Comparison of ENCODE assay signal across 21 cellular contexts in the genomic region with DNA sequence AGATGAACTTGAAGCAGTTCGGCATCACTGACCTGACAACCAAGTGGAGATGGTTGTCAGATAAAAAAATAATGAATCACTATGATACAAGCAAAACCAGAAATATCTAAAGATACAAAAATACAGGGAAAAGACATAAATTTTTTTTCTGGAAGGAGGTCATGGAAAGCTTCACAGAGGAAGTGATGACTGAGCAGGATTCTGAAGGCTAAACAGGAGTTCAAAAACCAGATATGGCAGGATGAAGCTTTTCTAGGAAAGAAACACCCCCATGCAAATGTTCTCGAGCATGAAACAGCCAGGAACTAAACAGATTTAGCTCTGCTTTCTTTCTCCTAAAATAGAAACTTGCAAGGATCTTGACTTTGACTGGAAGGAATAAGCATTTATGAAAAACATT.
DNase-seq lines count a peak whose midpoint lies in the region; ATAC-seq, FAIRE-seq and TF ChIP-seq lines count a peak whose summit lies in the region.
"Had no signal": no experiment of that assay in that cellular context is flagged by ENCODE, and none has a peak within 500 bp of the region (broad histone marks: within the 10 kb centered on the region; RNA-seq: fewer than 3 reads in every experiment).

No MANE protein-coding gene starts in this region.

- ATAC-seq in WTC11, result peak; percentile 57
- ATAC-seq: left cardiac atrium, T-cell had no signal

- no peak overlapping the region for H4K8ac ChIP-seq in mesendoderm (ENCODE audit: low read depth, low read length)

- no peaks in the 10 kb centered on the region for H3K27me3 Mint-ChIP-seq in WTC11 (ENCODE audit: low read depth)
- H3K27me3 Mint-ChIP-seq: activated CD4-positive, alpha-beta T cell treated with anti-CD3 and anti-CD28 coated beads, Interleukin-2, amount 10 ng/mL, durations not matched to agents 24 days and 14 days; B cell had no signal

- H3K27me3 ChIP-seq in skeletal muscle satellite cell (ENCODE audit: control insufficient read depth, insufficient read depth, low read length) (no peaks in the 10 kb centered on the region), mesendoderm (ENCODE audit: insufficient read depth, low read length, poor library complexity) (no peaks in the 10 kb centered on the region)
- H3K27me3 ChIP-seq: cardiac muscle cell had no signal

- H4K5ac ChIP-seq in mesendoderm (ENCODE audit: low read length), result no peak overlapping the region

- TF ChIP-seq CTCF in WTC11 (IDR thresholded peaks at IDR 0.05) (no peak), fibroblast of pulmonary artery (IDR thresholded peaks at IDR 0.05; ENCODE audit: low read length, missing control alignments) (no peak)

- H3K79me2 ChIP-seq in mesendoderm (ENCODE audit: control insufficient read depth, insufficient read depth, low read length), result no peaks in the 10 kb centered on the region

- CTCF ChIA-PET in WTC11 (lab: Charles Lee), result interaction anchor here (1.2 kb wide), 1 partner anchor 16 kb away, joined by 4 read pairs; no protein-coding TSS in a partner anchor

- H3K36me3 ChIP-seq in skeletal muscle satellite cell (ENCODE audit: insufficient read depth, low read length) (peaks cover 25% of the 10 kb centered on the region), mesendoderm (ENCODE audit: control insufficient read depth, insufficient read depth, low read length) (no peaks in the 10 kb centered on the region)
- H3K36me3 ChIP-seq: cardiac muscle cell had no signal

- no peak overlapping the region for H2BK5ac ChIP-seq in mesendoderm (ENCODE audit: low read length)

- peaks cover 20% of the 10 kb centered on the region for H3K9me3 Mint-ChIP-seq in WTC11
- H3K9me3 Mint-ChIP-seq: activated T-helper 2 cell treated with anti-CD3 and anti-CD28 coated beads, Interferon-gamma antibody, Interleukin-2, Interleukin-4, amounts not matched to agents 10 μg/mL and 5 μg/mL and 100 μg/mL, durations not matched to agents 14 hours and 24 hours and 36 hours; nephron had no signal

- H3K4ac ChIP-seq in mesendoderm (ENCODE audit: low read depth, low read length), result no peak overlapping the region

- H3K27ac ChIP-seq in mesendoderm (ENCODE audit: low read depth, low read length), result no peak overlapping the region
- H3K27ac ChIP-seq: cardiac muscle cell had no signal

- H3K23ac ChIP-seq in mesendoderm (ENCODE audit: low read length), result no peak overlapping the region

- peak overlapping the region; percentile 14 for H3K4me3 Mint-ChIP-seq in WTC11
- H3K4me3 Mint-ChIP-seq: activated CD4-positive, alpha-beta T cell treated with anti-CD3 and anti-CD28 coated beads, Interleukin-2, amount 10 ng/mL, durations not matched to agents 24 days and 14 days; B cell; nephron; T-cell had no signal

- DNase-seq in HT1080 (ENCODE audit: low read depth) (peak; percentile 22), WTC11 (ENCODE audit: low spot score) (no peak), fibroblast of pulmonary artery (ENCODE audit: low read depth) (peak; percentile 47), putamen (ENCODE audit: low spot score) (no peak), NCI-H226 (no peak), GM19239 (ENCODE audit: insufficient read length, low spot score) (no peak), mesendoderm (no peak)
- DNase-seq: activated CD4-positive, alpha-beta T cell treated with anti-CD3 and anti-CD28 coated beads, Interleukin-2, amount 10 ng/mL, durations not matched to agents 24 days and 14 days; activated CD8-positive, alpha-beta memory T cell treated with anti-CD3 and anti-CD28 coated beads, Interleukin-2, amount 50 U/mL, for 4 hours; COR-L47; left cardiac atrium; MM.1S; NCI-H146; NCI-H526 treated with DMSO at 0.1 percent for 48 hours; T-cell had no signal

- peaks cover 22% of the 10 kb centered on the region for H3K36me3 Mint-ChIP-seq in WTC11

- H3K4me3 ChIP-seq in fibroblast of pulmonary artery (replicated peaks; ENCODE audit: low read depth, low read length), result no peak overlapping the region
- H3K4me3 ChIP-seq in skeletal muscle satellite cell (ENCODE audit: low read length), result no peak overlapping the region
- no peak overlapping the region for H3K4me3 ChIP-seq in mesendoderm (ENCODE audit: low read length)
- H3K4me3 ChIP-seq: cardiac muscle cell had no signal

- H3K4me1 Mint-ChIP-seq in WTC11, result peaks cover 26% of the 10 kb centered on the region
- H3K4me1 Mint-ChIP-seq: B cell, nephron had no signal

- H2BK120ac ChIP-seq in mesendoderm (ENCODE audit: low read depth, low read length), result no peak overlapping the region

- H2AK5ac ChIP-seq in mesendoderm (ENCODE audit: low read length), result no peak overlapping the region

- POLR2A ChIA-PET in WTC11 (lab: Charles Lee), result no interaction called here

- H3K27ac Mint-ChIP-seq in WTC11, result peak overlapping the region; percentile 91
- H3K27ac Mint-ChIP-seq: activated CD4-positive, alpha-beta T cell treated with anti-CD3 and anti-CD28 coated beads, Interleukin-2, amount 10 ng/mL, durations not matched to agents 24 days and 14 days; activated T-helper 2 cell treated with anti-CD3 and anti-CD28 coated beads, Interferon-gamma antibody, Interleukin-2, Interleukin-4, amounts not matched to agents 10 μg/mL and 5 μg/mL and 100 μg/mL, durations not matched to agents 14 hours and 24 hours and 36 hours; B cell; T-cell had no signal

- H3K18ac ChIP-seq in mesendoderm (ENCODE audit: low read length), result no peak overlapping the region

- no peaks in the 10 kb centered on the region for H3K9me3 ChIP-seq in skeletal muscle satellite cell (replicated peaks; ENCODE audit: low read length)

- H3K79me1 ChIP-seq in mesendoderm (ENCODE audit: low read length), result no peaks in the 10 kb centered on the region

- FAIRE-seq in GM19239 (lab: Jason Lieb, UNC), result no peak
- FAIRE-seq: urothelium cell line had no signal

- H3K56ac ChIP-seq in mesendoderm (ENCODE audit: low read length), result no peak overlapping the region

- H3K9ac ChIP-seq in skeletal muscle satellite cell (ENCODE audit: low read depth, low read length) (peak overlapping the region; percentile 55), mesendoderm (ENCODE audit: low read length) (no peak overlapping the region)

- H2BK15ac ChIP-seq in mesendoderm (replicated peaks; ENCODE audit: low read depth), result no peak overlapping the region

- no CpG with 5 or more reads among the region's 2 CpGs for WGBS in mesendoderm (ENCODE audit: extremely low coverage, insufficient coverage, low lambda C conversion rate)

- H3K4me1 ChIP-seq in skeletal muscle satellite cell (ENCODE audit: control insufficient read depth, insufficient read depth, low read length), result peaks cover 30% of the 10 kb centered on the region
- no peaks in the 10 kb centered on the region for H3K4me1 ChIP-seq in mesendoderm (ENCODE audit: control insufficient read depth, low read depth, low read length)

- H3K4me2 ChIP-seq in skeletal muscle satellite cell (ENCODE audit: low read length) (peak overlapping the region; percentile 54), mesendoderm (ENCODE audit: low read length) (no peak overlapping the region)

TF ChIP-seq in WTC11, 78 proteins besides CTCF, POLR2A, EP300 and RAD21 (continues in another document):
- TF ChIP-seq, protein P1, sequence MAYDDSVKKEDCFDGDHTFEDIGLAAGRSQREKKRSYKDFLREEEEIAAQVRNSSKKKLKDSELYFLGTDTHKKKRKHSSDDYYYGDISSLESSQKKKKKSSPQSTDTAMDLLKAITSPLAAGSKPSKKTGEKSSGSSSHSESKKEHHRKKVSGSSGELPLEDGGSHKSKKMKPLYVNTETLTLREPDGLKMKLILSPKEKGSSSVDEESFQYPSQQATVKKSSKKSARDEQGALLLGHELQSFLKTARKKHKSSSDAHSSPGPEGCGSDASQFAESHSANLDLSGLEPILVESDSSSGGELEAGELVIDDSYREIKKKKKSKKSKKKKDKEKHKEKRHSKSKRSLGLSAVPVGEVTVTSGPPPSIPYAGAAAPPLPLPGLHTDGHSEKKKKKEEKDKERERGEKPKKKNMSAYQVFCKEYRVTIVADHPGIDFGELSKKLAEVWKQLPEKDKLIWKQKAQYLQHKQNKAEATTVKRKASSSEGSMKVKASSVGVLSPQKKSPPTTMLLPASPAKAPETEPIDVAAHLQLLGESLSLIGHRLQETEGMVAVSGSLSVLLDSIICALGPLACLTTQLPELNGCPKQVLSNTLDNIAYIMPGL (CRISPR knock-in tag; IDR thresholded peaks at IDR 0.05), result no peak
- TF ChIP-seq GTF2I (CRISPR knock-in tag; conservative IDR thresholded peaks at IDR 0.05), result no peak
- no peak for TF ChIP-seq CDX4 (CRISPR knock-in tag; IDR thresholded peaks at IDR 0.05; ENCODE audit: borderline replicate concordance)
- no peak for TF ChIP-seq E2F1 (CRISPR knock-in tag; IDR thresholded peaks at IDR 0.05)
- TF ChIP-seq, protein P2, sequence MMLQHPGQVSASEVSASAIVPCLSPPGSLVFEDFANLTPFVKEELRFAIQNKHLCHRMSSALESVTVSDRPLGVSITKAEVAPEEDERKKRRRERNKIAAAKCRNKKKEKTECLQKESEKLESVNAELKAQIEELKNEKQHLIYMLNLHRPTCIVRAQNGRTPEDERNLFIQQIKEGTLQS (CRISPR knock-in tag; conservative IDR thresholded peaks at IDR 0.05), result no peak
- TF ChIP-seq, protein P3, sequence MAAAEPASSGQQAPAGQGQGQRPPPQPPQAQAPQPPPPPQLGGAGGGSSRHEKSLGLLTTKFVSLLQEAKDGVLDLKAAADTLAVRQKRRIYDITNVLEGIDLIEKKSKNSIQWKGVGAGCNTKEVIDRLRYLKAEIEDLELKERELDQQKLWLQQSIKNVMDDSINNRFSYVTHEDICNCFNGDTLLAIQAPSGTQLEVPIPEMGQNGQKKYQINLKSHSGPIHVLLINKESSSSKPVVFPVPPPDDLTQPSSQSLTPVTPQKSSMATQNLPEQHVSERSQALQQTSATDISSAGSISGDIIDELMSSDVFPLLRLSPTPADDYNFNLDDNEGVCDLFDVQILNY (CRISPR knock-in tag; IDR thresholded peaks at IDR 0.05), result no peak

Comparison
In these comparisons a context has a peak if more than half of its experiments do, and no peak if none do; other contexts are left out.
1. DNase-seq: peak in HT1080 (single experiment) and fibroblast of pulmonary artery (single experiment); none in WTC11 (single experiment), putamen (single experiment), NCI-H226 (single experiment), GM19239 (single experiment) and mesendoderm (single experiment).